10 cellular contexts compared by ENCODE assay signal in the genomic region with DNA sequence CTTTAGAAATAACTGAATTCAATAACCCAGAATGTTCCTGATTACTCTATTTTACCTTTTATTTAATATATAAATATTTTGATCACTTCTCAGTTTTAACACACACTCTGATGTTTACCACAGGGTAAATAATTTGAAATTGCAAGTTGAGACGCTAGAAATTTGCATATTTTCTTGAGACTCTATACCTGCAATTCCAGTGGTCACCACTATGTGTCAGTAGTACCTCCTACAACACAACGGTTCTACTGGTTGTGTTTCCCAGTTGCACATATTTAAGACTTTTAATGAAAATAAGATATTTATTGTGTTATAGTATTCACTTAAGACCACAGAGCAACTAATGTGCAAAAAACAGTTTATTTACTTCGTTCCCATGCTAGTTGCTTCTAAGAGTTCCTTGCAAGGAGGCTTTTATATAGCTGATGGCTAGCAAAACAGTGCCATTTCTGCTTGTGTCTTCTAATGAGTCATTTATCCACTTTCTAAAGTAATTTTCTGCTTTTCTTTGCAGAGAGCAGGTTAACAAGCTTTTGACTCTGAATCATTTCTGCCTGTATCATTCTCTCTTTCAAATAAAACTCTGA.
DNase-seq lines count a peak whose midpoint lies in the region; ATAC-seq and TF ChIP-seq lines count a peak whose summit lies in the region.
"Had no signal": no experiment of that assay in that cellular context is flagged by ENCODE, and none has a peak within 500 bp of the region (broad histone marks: within the 10 kb centered on the region; RNA-seq: fewer than 3 reads in every experiment).

No MANE protein-coding gene starts in this region.

- POLR2A ChIA-PET in MCF 10A (lab: Yijun Ruan, JAX) = no interaction called here
- POLR2A ChIA-PET in PC-3 (lab: Charles Lee; ENCODE audit: unreplicated experiment) = interaction anchor here (0.6 kb wide), 1 partner anchor 9 kb away, joined by 5 read pairs; no protein-coding TSS in a partner anchor

- no peaks in the 10 kb centered on the region for H4K20me1 ChIP-seq in PC-3 (ENCODE audit: low read length)

- no peak overlapping the region for H2AFZ ChIP-seq in PC-3 (ENCODE audit: low read length)

- H3K27ac ChIP-seq in breast epithelium = no peak overlapping the region
- H3K27ac ChIP-seq in PC-3 (ENCODE audit: low read length) = no peak overlapping the region
- H3K27ac ChIP-seq in foreskin keratinocyte = no peak overlapping the region

- H3K27me3 Mint-ChIP-seq in MCF 10A (ENCODE audit: insufficient read depth, unreplicated experiment) (no peaks in the 10 kb centered on the region), type B pancreatic cell (peaks cover 3% of the 10 kb centered on the region)

- no peak overlapping the region for H3K27ac Mint-ChIP-seq in MCF 10A (ENCODE audit: low read depth, unreplicated experiment)
- H3K27ac Mint-ChIP-seq in type B pancreatic cell = no peak overlapping the region
- H3K27ac Mint-ChIP-seq: stimulated activated memory B cell treated with anti-CD40 and anti-IgM and Interleukin-4, amounts not matched to agents 10 μg/mL and 1 μg/mL and 100 μg/mL, for 72 hours had no signal

- H3K79me2 ChIP-seq in PC-3 (ENCODE audit: low read length) = no peaks in the 10 kb centered on the region

- H3K9me3 Mint-ChIP-seq in MCF 10A (ENCODE audit: unreplicated experiment) (no peaks in the 10 kb centered on the region), type B pancreatic cell (peaks cover 6% of the 10 kb centered on the region)
- H3K9me3 Mint-ChIP-seq: stimulated activated memory B cell treated with anti-CD40 and anti-IgM and Interleukin-4, amounts not matched to agents 10 μg/mL and 1 μg/mL and 100 μg/mL, for 72 hours had no signal

- H3K36me3 ChIP-seq in breast epithelium (no peaks in the 10 kb centered on the region), PC-3 (ENCODE audit: low read depth, low read length) (no peaks in the 10 kb centered on the region)

- no peak overlapping the region for H3K4me3 Mint-ChIP-seq in MCF 10A (ENCODE audit: unreplicated experiment)
- H3K4me3 Mint-ChIP-seq in type B pancreatic cell = no peak overlapping the region
- H3K4me3 Mint-ChIP-seq: stimulated activated memory B cell treated with anti-CD40 and anti-IgM and Interleukin-4, amounts not matched to agents 10 μg/mL and 1 μg/mL and 100 μg/mL, for 72 hours had no signal

- CTCF ChIA-PET in MCF 10A (lab: Yijun Ruan, JAX) (interaction anchor here (0.9 to 10.8 kb wide), 3 partner anchors 109 to 404 kb away, joined by 3 to 149 read pairs (median 4); no protein-coding TSS in a partner anchor), PC-3 (lab: Charles Lee) (interaction anchor here (0.6 to 0.7 kb wide), 2 partner anchors 114 to 387 kb away, joined by 3 to 4 read pairs; no protein-coding TSS in a partner anchor)

- H3K27me3 ChIP-seq in breast epithelium = no peaks in the 10 kb centered on the region
- no peaks in the 10 kb centered on the region for H3K27me3 ChIP-seq in PC-3 (ENCODE audit: low read length)
- H3K27me3 ChIP-seq in foreskin keratinocyte = no peaks in the 10 kb centered on the region

- TF ChIP-seq POLR2A in breast epithelium (IDR thresholded peaks at IDR 0.05) = no peak

- BruUV-seq in MCF 10A (replicated peaks; lab: Mats Ljungman, UMichigan) (no TSS peak), PC-3 (replicated peaks; lab: Mats Ljungman, UMichigan) (no TSS peak)

- no peaks in the 10 kb centered on the region for H3K9me2 ChIP-seq in PC-3 (replicated peaks; ENCODE audit: low read length)

- H3K36me3 Mint-ChIP-seq in MCF 10A (ENCODE audit: insufficient read depth, unreplicated experiment) (no peaks in the 10 kb centered on the region), type B pancreatic cell (no peaks in the 10 kb centered on the region)
- H3K36me3 Mint-ChIP-seq: stimulated activated memory B cell treated with anti-CD40 and anti-IgM and Interleukin-4, amounts not matched to agents 10 μg/mL and 1 μg/mL and 100 μg/mL, for 72 hours had no signal

- no peaks in the 10 kb centered on the region for H3K4me1 ChIP-seq in breast epithelium
- no peaks in the 10 kb centered on the region for H3K4me1 ChIP-seq in PC-3 (ENCODE audit: insufficient read depth, low read length)
- H3K4me1 ChIP-seq in foreskin keratinocyte = no peaks in the 10 kb centered on the region

- TF ChIP-seq CTCF in MCF 10A (IDR thresholded peaks at IDR 0.05; ENCODE audit: unreplicated experiment) (peak; percentile 47), breast epithelium (IDR thresholded peaks at IDR 0.05) (peak in 1 of 3 donors; percentile 14), PC-3 (conservative IDR thresholded peaks at IDR 0.05; ENCODE audit: low read depth, low read length) (peak; percentile 70), foreskin keratinocyte (conservative IDR thresholded peaks at IDR 0.05) (peak; percentile 69), type B pancreatic cell (conservative IDR thresholded peaks at IDR 0.05) (peak; percentile 83)

- no peaks in the 10 kb centered on the region for H3F3A ChIP-seq in PC-3 (ENCODE audit: low read length, unreplicated experiment)

- no peak overlapping the region for H3K4me2 ChIP-seq in PC-3 (ENCODE audit: low read length)

- H3K9me3 ChIP-seq in breast epithelium (peaks cover 0 to 7% of the 10 kb centered on the region in 2 donors), PC-3 (ENCODE audit: low read length) (no peaks in the 10 kb centered on the region)

- ATAC-seq in PC-3 (no peak; the same call in 1 of the 2 replicates), foreskin keratinocyte (no peak), GM19452 (IDR thresholded peaks at IDR 0.05; ENCODE audit: unreplicated experiment) (no peak)
- ATAC-seq: stimulated activated memory B cell treated with anti-CD40 and anti-IgM and Interleukin-4, amounts not matched to agents 10 μg/mL and 1 μg/mL and 100 μg/mL, for 72 hours had no signal

- H3K4me1 Mint-ChIP-seq in MCF 10A (ENCODE audit: insufficient read depth, unreplicated experiment) (no peaks in the 10 kb centered on the region), type B pancreatic cell (ENCODE audit: unreplicated experiment) (peaks cover 4% of the 10 kb centered on the region)

- intact Hi-C loops in MCF 10A (cut with micrococcal nuclease) = no loop called here
- intact Hi-C loops in breast epithelium (cut with DNase I; ENCODE audit: low total_unique reads) = no loop called here
- intact Hi-C loops in PC-3 (cut with micrococcal nuclease) = no loop called here

- H3K4me3 ChIP-seq in breast epithelium = no peak overlapping the region
- no peak overlapping the region for H3K4me3 ChIP-seq in PC-3 (ENCODE audit: low read length)

- DNase-seq in MCF 10A (ENCODE audit: unreplicated experiment) (peak; percentile 22), breast epithelium (ENCODE audit: low spot score in 2 of 2) (no peak), PC-3 (peak; percentile 56), foreskin keratinocyte (no peak), type B pancreatic cell (ENCODE audit: extremely low spot score, unreplicated experiment) (no peak), NCI-H446 treated with DMSO at 0.1 percent for 48 hours (lab: John Stamatoyannopoulos, UW) (no peak)
- DNase-seq in activated effector memory CD4-positive, alpha-beta T cell treated with anti-CD3 and anti-CD28 coated beads, Interleukin-2, amount 50 U/mL, for 16 hours = no peak
- DNase-seq: effector CD4-positive, alpha-beta T cell had no signal

- H3K9ac ChIP-seq in PC-3 (ENCODE audit: low read length) = no peak overlapping the region

Comparison
In these comparisons a context has a peak if more than half of its experiments do, and no peak if none do; other contexts are left out.
1. DNase-seq: peak in MCF 10A (single experiment) and PC-3 (single experiment); none in breast epithelium (0 of 2), foreskin keratinocyte (0 of 2), type B pancreatic cell (single experiment), NCI-H446 treated with DMSO at 0.1 percent for 48 hours (single experiment) and activated effector memory CD4-positive, alpha-beta T cell treated with anti-CD3 and anti-CD28 coated beads, Interleukin-2, amount 50 U/mL, for 16 hours (single experiment).